Comparison of ENCODE assay signal across 14 cellular contexts in genomic region chr14:86708846-86709339, GRCh38.
"Had no signal": no experiment of that assay in that cellular context is flagged by ENCODE, and none has a peak within 500 bp of the region (broad histone marks: within the 10 kb centered on the region; RNA-seq: fewer than 3 reads in every experiment).

No MANE protein-coding gene starts in this region.

- DNase-seq: activated CD4-positive, alpha-beta T cell treated with anti-CD3 and anti-CD28 coated beads for 48 hours; activated CD8-positive, alpha-beta memory T cell treated with anti-CD3 and anti-CD28 coated beads, Interleukin-2, amount 50 U/mL, for 48 hours; activated CD8-positive, alpha-beta T cell treated with anti-CD3 and anti-CD28 coated beads, Interleukin-2, amount 10 ng/mL, durations not matched to agents 7 days and 5 days; activated naive CD4-positive, alpha-beta T cell treated with anti-CD3 and anti-CD28 coated beads for 36 hours; colonic mucosa; effector memory CD4-positive, alpha-beta T cell; nephron progenitor cell; stimulated activated CD4-positive, alpha-beta T cell treated with anti-CD3 and anti-CD28 coated beads, Interleukin-15, amount 100 ng/mL, for 24 hours; stimulated activated CD4-positive, alpha-beta T cell treated with anti-CD3 and anti-CD28 coated beads, Interleukin-4, amount 100 ng/mL, for 24 hours; stimulated activated naive CD8-positive, alpha-beta T cell treated with anti-CD3 and anti-CD28 coated beads, Interleukin-15, amount 100 ng/mL, for 72 hours had no signal

- FAIRE-seq: astrocyte had no signal

- ATAC-seq: activated CD8-positive, alpha-beta T cell treated with anti-CD3 and anti-CD28 coated beads, Interleukin-2, amount 10 ng/mL, durations not matched to agents 7 days and 5 days; gastroesophageal sphincter; stimulated activated naive CD8-positive, alpha-beta T cell treated with anti-CD3 and anti-CD28 coated beads, Interleukin-15, amount 100 ng/mL, for 72 hours had no signal

- H3K36me3 ChIP-seq: cardiac muscle cell, colonic mucosa, gastroesophageal sphincter, thoracic aorta had no signal

- H3K4me3 ChIP-seq: cardiac muscle cell, colonic mucosa, gastroesophageal sphincter, thoracic aorta had no signal

- H3K27ac ChIP-seq: cardiac muscle cell, colonic mucosa, gastroesophageal sphincter, thoracic aorta had no signal

- H3K9me3 ChIP-seq: colonic mucosa, gastroesophageal sphincter, thoracic aorta had no signal

- H3K27me3 ChIP-seq: colonic mucosa, gastroesophageal sphincter had no signal

- H3K4me1 ChIP-seq: colonic mucosa, gastroesophageal sphincter had no signal
